In the genomic region with DNA sequence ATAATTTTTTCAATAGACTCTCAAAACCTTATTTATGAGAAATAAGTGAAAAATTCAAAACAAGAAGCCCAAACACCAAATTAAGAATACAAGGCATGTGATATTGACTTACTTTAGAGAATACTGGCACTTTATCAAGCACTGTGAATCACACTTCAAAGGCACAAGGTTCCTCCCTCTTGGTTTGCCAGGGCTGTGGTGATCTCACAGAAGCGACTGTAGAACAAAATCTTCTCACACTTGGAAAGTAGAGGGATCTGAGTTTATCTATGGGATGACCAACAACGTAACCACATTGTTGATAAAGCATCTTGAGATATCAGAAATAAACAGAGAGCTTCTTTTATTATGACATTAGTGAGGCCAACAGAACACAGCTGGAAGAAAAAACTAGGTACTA, we compare ENCODE assay signal across 1 cellular context.
TF ChIP-seq lines count a peak whose summit lies in the region.

No MANE protein-coding gene starts in this region.

TF ChIP-seq in IMR-90, 13 proteins besides CTCF, POLR2A, EP300 and RAD21 (continued from another document):
- TF ChIP-seq FOS (IDR thresholded peaks at IDR 0.05; ENCODE audit: low read depth, low read length): no peak
- no peak for TF ChIP-seq MAZ (IDR thresholded peaks at IDR 0.05; ENCODE audit: borderline replicate concordance, low read depth, low read length)
